ENCODE assay signal across 9 cellular contexts in the genomic region with DNA sequence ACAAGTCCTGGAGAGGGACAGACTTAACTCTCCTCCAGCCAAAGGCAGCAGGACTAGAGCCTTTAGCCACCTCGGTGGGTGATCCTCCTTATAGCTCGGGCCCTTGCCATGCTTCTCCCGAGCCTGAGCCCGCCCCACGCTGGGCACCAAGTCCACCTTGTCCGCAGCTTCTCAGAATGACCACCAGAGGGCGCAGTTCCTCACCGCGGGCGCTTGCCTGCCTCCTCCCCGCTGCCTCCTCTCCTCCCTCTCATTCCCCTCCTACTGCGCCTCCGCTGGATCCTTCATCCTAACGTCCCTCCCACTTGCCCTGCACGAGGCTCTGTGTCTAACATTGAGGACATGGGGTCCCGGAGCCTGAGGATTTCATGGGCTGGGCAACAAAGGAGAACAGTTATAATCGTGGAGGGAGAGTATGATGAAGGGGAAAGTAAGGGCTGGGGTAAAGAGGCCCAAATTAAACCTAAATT. TPM values are rescaled to one million over a fixed set of nuclear protein-coding genes. Genes with fewer than 3 reads are reported as not detected.
DNase-seq lines count a peak whose midpoint lies in the region; ATAC-seq and TF ChIP-seq lines count a peak whose summit lies in the region.
"Had no signal": no experiment of that assay in that cellular context is flagged by ENCODE, and none has a peak within 500 bp of the region (broad histone marks: within the 10 kb centered on the region; RNA-seq: fewer than 3 reads in every experiment).

No MANE protein-coding gene starts in this region.

- peak overlapping the region; percentile 48 for H3K27ac Mint-ChIP-seq in Calu3 (ENCODE audit: unreplicated experiment)

- CTCF ChIA-PET in Calu3 (lab: Charles Lee): interaction anchor here (0.7 to 1.3 kb wide), 8 partner anchors 31 to 501 kb away, joined by 3 to 7 read pairs (median 3); no protein-coding TSS in a partner anchor

- H3K4me1 Mint-ChIP-seq in Calu3 (ENCODE audit: low read depth, unreplicated experiment): peaks cover 16% of the 10 kb centered on the region

- peaks cover 19% of the 10 kb centered on the region for H3K27me3 Mint-ChIP-seq in Calu3 (ENCODE audit: unreplicated experiment)

- intact Hi-C loops in Calu3 (cut with micrococcal nuclease; ENCODE audit: unreplicated experiment): loop anchor here (5.0 to 10.0 kb wide), 3 partner anchors 111 to 609 kb away; no protein-coding TSS in a partner anchor

- DNase-seq in Calu3 (peak; percentile 83), NCI-H748 treated with DMSO at 0.1 percent for 48 hours (lab: John Stamatoyannopoulos, UW) (peak; percentile 66), ecto neural progenitor cell (ENCODE audit: low spot score) (peak; percentile 84), medulla oblongata (ENCODE audit: extremely low spot score) (peak; percentile 84)
- DNase-seq in activated CD4-positive, alpha-beta T cell treated with anti-CD3 and anti-CD28 coated beads, Interleukin-2, amount 50 U/mL, for 24 hours (ENCODE audit: low read depth in 1 of 2, low spot score in 1 of 2): peak; percentile 35 to 56
- DNase-seq in stimulated activated CD8-positive, alpha-beta memory T cell treated with anti-CD3 and anti-CD28 coated beads, Interleukin-12 subunit alpha, Interleukin-12 subunit beta, amount 100 ng/mL, for 24 hours (ENCODE audit: extremely low read depth): peak; percentile 25

- ATAC-seq in HG02678 (IDR thresholded peaks at IDR 0.05; ENCODE audit: unreplicated experiment) (peak; percentile 56), HG02623 (IDR thresholded peaks at IDR 0.05; ENCODE audit: unreplicated experiment) (no peak)

- H3K36me3 Mint-ChIP-seq in Calu3 (ENCODE audit: insufficient read depth, unreplicated experiment): no peaks in the 10 kb centered on the region

- BruUV-seq in Calu3 (replicated peaks; lab: Mats Ljungman, UMichigan): no TSS peak

- peaks cover 4% of the 10 kb centered on the region for H3K9me3 Mint-ChIP-seq in Calu3 (ENCODE audit: low read depth, unreplicated experiment)

- TF ChIP-seq CTCF in Calu3 (IDR thresholded peaks at IDR 0.05; ENCODE audit: unreplicated experiment): peak; percentile 85

- H3K4me3 Mint-ChIP-seq in Calu3 (ENCODE audit: low read depth, unreplicated experiment): peak overlapping the region; percentile 16

RNA-seq across cellular contexts. Expression of a gene that starts 11.3 kb away (rescaled TPM):
- total RNA-seq in Calu3 (2022): not detected in 2 replicates
- total RNA-seq: T-helper 2 cell treated with Interferon-gamma antibody and Interleukin-4, amounts not matched to agents 100 ng/mL and 5 ng/mL, for 36 hours had no signal

RNA-seq across cellular contexts. Expression of a gene that starts 37.5 kb away (rescaled TPM):
- total RNA-seq in Calu3 (2022): not detected in 2 replicates

Comparison
In these comparisons a context has a peak if more than half of its experiments do, and no peak if none do; other contexts are left out.
1. DNase-seq: peak in every context shown above with its lines; median percentile 84 in ecto neural progenitor cell; 84 in medulla oblongata; 83 in Calu3; 66 in NCI-H748 treated with DMSO at 0.1 percent for 48 hours; 46 in activated CD4-positive, alpha-beta T cell treated with anti-CD3 and anti-CD28 coated beads, Interleukin-2, amount 50 U/mL, for 24 hours; 25 in stimulated activated CD8-positive, alpha-beta memory T cell treated with anti-CD3 and anti-CD28 coated beads, Interleukin-12 subunit alpha, Interleukin-12 subunit beta, amount 100 ng/mL, for 24 hours.